ENCODE assay signal across 5 cellular contexts in genomic region chr2:96061197-96061817, GRCh38. TPM values are rescaled to one million over a fixed set of nuclear protein-coding genes. Genes with fewer than 3 reads are reported as not detected.
"Had no signal": no experiment of that assay in that cellular context is flagged by ENCODE, and none has a peak within 500 bp of the region (broad histone marks: within the 10 kb centered on the region; RNA-seq: fewer than 3 reads in every experiment).

No MANE protein-coding gene starts in this region.

RNA-seq across cellular contexts. Expression of gene GPAT2, which starts 26.6 kb away (rescaled TPM):
- total RNA-seq: chondrocyte, neural crest cell, osteocyte had no signal
- polyA plus RNA-seq: mammary epithelial cell had no signal

RNA-seq across cellular contexts. Expression of gene ADRA2B, which starts 55.1 kb away (rescaled TPM):
- total RNA-seq: osteocyte, renal cortical epithelial cell had no signal
